In genomic region chr12:121227294-121227693, GRCh38 we compare ENCODE assay signal across 9 cellular contexts. TPM values are rescaled to one million over a fixed set of nuclear protein-coding genes. Genes with fewer than 3 reads are reported as not detected.
DNase-seq lines count a peak whose midpoint lies in the region; ATAC-seq, FAIRE-seq and TF ChIP-seq lines count a peak whose summit lies in the region.
"Had no signal": no experiment of that assay in that cellular context is flagged by ENCODE, and none has a peak within 500 bp of the region (broad histone marks: within the 10 kb centered on the region; RNA-seq: fewer than 3 reads in every experiment).

No MANE protein-coding gene starts in this region.

- no peaks in the 10 kb centered on the region for H3K9me3 ChIP-seq in CD4-positive, alpha-beta T cell (ENCODE audit: control insufficient read depth, low read length)
- no peaks in the 10 kb centered on the region for H3K9me3 ChIP-seq in tibial artery
- H3K9me3 ChIP-seq: neutrophil had no signal

- H3K4me3 Mint-ChIP-seq in CD4-positive, alpha-beta T cell: no peak overlapping the region
- H3K4me3 Mint-ChIP-seq in central memory CD8-positive, alpha-beta T cell: no peak overlapping the region
- no peak overlapping the region for H3K4me3 Mint-ChIP-seq in activated T-helper 1 cell treated with anti-CD3 and anti-CD28 coated beads, Interleukin-12 subunit alpha, Interleukin-12 subunit beta, Interleukin-2, Interleukin-4 antibody, amounts not matched to agents 30 ng/mL and 10 ng/mL and 1 ng/mL, durations not matched to agents 14 hours and 24 hours and 36 hours

- H3K27ac Mint-ChIP-seq in CD4-positive, alpha-beta T cell: peak overlapping the region; percentile 88
- H3K27ac Mint-ChIP-seq in central memory CD8-positive, alpha-beta T cell (ENCODE audit: low read depth): peak overlapping the region; percentile 29
- no peak overlapping the region for H3K27ac Mint-ChIP-seq in activated T-helper 1 cell treated with anti-CD3 and anti-CD28 coated beads, Interleukin-12 subunit alpha, Interleukin-12 subunit beta, Interleukin-2, Interleukin-4 antibody, amounts not matched to agents 30 ng/mL and 10 ng/mL and 1 ng/mL, durations not matched to agents 14 hours and 24 hours and 36 hours

- H3K36me3 ChIP-seq in tibial artery: peaks cover 16 to 61% (median 45%) of the 10 kb centered on the region in 3 donors

- POLR2A ChIA-PET in CD4-positive, alpha-beta T cell (lab: Charles Lee): interaction anchor here (0.8 kb wide), 1 partner anchor 9 kb away, joined by 6 read pairs; no protein-coding TSS in a partner anchor

- H3K4me3 ChIP-seq in tibial artery: no peak overlapping the region

- no peaks in the 10 kb centered on the region for H3K27me3 ChIP-seq in CD4-positive, alpha-beta T cell (ENCODE audit: control insufficient read depth, insufficient read depth, low read length)
- no peaks in the 10 kb centered on the region for H3K27me3 ChIP-seq in tibial artery
- H3K27me3 ChIP-seq: neutrophil had no signal

- H3K4me1 ChIP-seq in tibial artery: peaks cover 0 to 6% (median 3%) of the 10 kb centered on the region in 4 donors

- TF ChIP-seq CTCF in CD4-positive, alpha-beta T cell (IDR thresholded peaks at IDR 0.05): no peak
- no peak for TF ChIP-seq CTCF in tibial artery (IDR thresholded peaks at IDR 0.05)

- intact Hi-C loops in CD4-positive, alpha-beta T cell (cut with DNase I, micrococcal nuclease): loop anchor here in 1 of 2 experiments (10.0 kb wide), 1 partner anchor 112 kb away; no protein-coding TSS in a partner anchor
- intact Hi-C loops in activated T-helper 1 cell treated with anti-CD3 and anti-CD28 coated beads, Interleukin-12 subunit alpha, Interleukin-12 subunit beta, Interleukin-2, Interleukin-4 antibody, amounts not matched to agents 30 ng/mL and 10 ng/mL and 1 ng/mL, durations not matched to agents 14 hours and 24 hours and 36 hours (cut with micrococcal nuclease): no loop called here
- intact Hi-C loops in tibial artery (cut with DNase I; ENCODE audit: low total_unique reads): no loop called here

- no peaks in the 10 kb centered on the region for H3K9me3 Mint-ChIP-seq in CD4-positive, alpha-beta T cell
- no peaks in the 10 kb centered on the region for H3K9me3 Mint-ChIP-seq in central memory CD8-positive, alpha-beta T cell
- no peaks in the 10 kb centered on the region for H3K9me3 Mint-ChIP-seq in activated T-helper 1 cell treated with anti-CD3 and anti-CD28 coated beads, Interleukin-12 subunit alpha, Interleukin-12 subunit beta, Interleukin-2, Interleukin-4 antibody, amounts not matched to agents 30 ng/mL and 10 ng/mL and 1 ng/mL, durations not matched to agents 14 hours and 24 hours and 36 hours

- DNase-seq in CD4-positive, alpha-beta T cell: no peak
- no peak for DNase-seq in central memory CD8-positive, alpha-beta T cell (ENCODE audit: low spot score in 2 of 2)
- no peak for DNase-seq in activated T-helper 1 cell treated with anti-CD3 and anti-CD28 coated beads, Interleukin-12 subunit alpha, Interleukin-12 subunit beta, Interleukin-2, Interleukin-4 antibody, amounts not matched to agents 30 ng/mL and 10 ng/mL and 1 ng/mL, durations not matched to agents 14 hours and 24 hours and 36 hours (ENCODE audit: low spot score)
- DNase-seq in stimulated activated CD4-positive, alpha-beta T cell treated with anti-CD3 and anti-CD28 coated beads, Interleukin-15, amount 100 ng/mL, for 24 hours: no peak
- DNase-seq in frontal cortex (ENCODE audit: low spot score in 2 of 2) (no peak), tibial artery (no peak)

- no peak overlapping the region for H3K27ac ChIP-seq in CD4-positive, alpha-beta T cell (ENCODE audit: low read depth, low read length)
- H3K27ac ChIP-seq in tibial artery: no peak overlapping the region
- H3K27ac ChIP-seq: neutrophil had no signal

- H3K27me3 Mint-ChIP-seq in CD4-positive, alpha-beta T cell: no peaks in the 10 kb centered on the region
- no peaks in the 10 kb centered on the region for H3K27me3 Mint-ChIP-seq in central memory CD8-positive, alpha-beta T cell
- no peaks in the 10 kb centered on the region for H3K27me3 Mint-ChIP-seq in activated T-helper 1 cell treated with anti-CD3 and anti-CD28 coated beads, Interleukin-12 subunit alpha, Interleukin-12 subunit beta, Interleukin-2, Interleukin-4 antibody, amounts not matched to agents 30 ng/mL and 10 ng/mL and 1 ng/mL, durations not matched to agents 14 hours and 24 hours and 36 hours (ENCODE audit: insufficient read depth)

- CTCF ChIA-PET in CD4-positive, alpha-beta T cell (lab: Charles Lee): no interaction called here

- no peak for FAIRE-seq in frontal cortex (lab: Jason Lieb, UNC)

- no peak for ATAC-seq in CD4-positive, alpha-beta T cell (ENCODE audit: poor library complexity)
- peak; percentile 68 for ATAC-seq in GM19351 (IDR thresholded peaks at IDR 0.05; ENCODE audit: unreplicated experiment)
- ATAC-seq in HG03565 (IDR thresholded peaks at IDR 0.05; ENCODE audit: unreplicated experiment): peak; percentile 33
- no peak for ATAC-seq in central memory CD8-positive, alpha-beta T cell (replicated peaks; ENCODE audit: extremely low read depth, poor library complexity, severe bottlenecking)

- peaks cover 50% of the 10 kb centered on the region for H3K36me3 Mint-ChIP-seq in CD4-positive, alpha-beta T cell (ENCODE audit: low read depth)
- H3K36me3 Mint-ChIP-seq in central memory CD8-positive, alpha-beta T cell (ENCODE audit: insufficient read depth): peaks cover 9% of the 10 kb centered on the region
- H3K36me3 Mint-ChIP-seq in activated T-helper 1 cell treated with anti-CD3 and anti-CD28 coated beads, Interleukin-12 subunit alpha, Interleukin-12 subunit beta, Interleukin-2, Interleukin-4 antibody, amounts not matched to agents 30 ng/mL and 10 ng/mL and 1 ng/mL, durations not matched to agents 14 hours and 24 hours and 36 hours (ENCODE audit: low read depth): peaks cover 35% of the 10 kb centered on the region

- peaks cover 48% of the 10 kb centered on the region for H3K4me1 Mint-ChIP-seq in CD4-positive, alpha-beta T cell (ENCODE audit: low read depth)
- H3K4me1 Mint-ChIP-seq in central memory CD8-positive, alpha-beta T cell: peaks cover 22% of the 10 kb centered on the region
- H3K4me1 Mint-ChIP-seq in activated T-helper 1 cell treated with anti-CD3 and anti-CD28 coated beads, Interleukin-12 subunit alpha, Interleukin-12 subunit beta, Interleukin-2, Interleukin-4 antibody, amounts not matched to agents 30 ng/mL and 10 ng/mL and 1 ng/mL, durations not matched to agents 14 hours and 24 hours and 36 hours (ENCODE audit: low read depth): peaks cover 39% of the 10 kb centered on the region

RNA-seq across cellular contexts. Expression of gene P2RX4, which starts 17.4 kb away (rescaled TPM):
- total RNA-seq in CD4-positive, alpha-beta T cell: 10 to 100 TPM; 36.2 to 37.4 TPM
- total RNA-seq in activated T-helper 1 cell treated with anti-CD3 and anti-CD28 coated beads, Interleukin-12 subunit alpha, Interleukin-12 subunit beta, Interleukin-2, Interleukin-4 antibody, amounts not matched to agents 30 ng/mL and 10 ng/mL and 1 ng/mL, durations not matched to agents 14 hours and 24 hours and 36 hours: 22.8 and 25.3 TPM in 2 replicates
- total RNA-seq in frontal cortex: 5.3 TPM

Comparison
In these comparisons a context has a peak if more than half of its experiments do, and no peak if none do; other contexts are left out.
1. ATAC-seq: peak in GM19351 (single experiment) and HG03565 (single experiment); none in CD4-positive, alpha-beta T cell (single experiment) and central memory CD8-positive, alpha-beta T cell (single experiment).